ENCODE assay signal across 9 cellular contexts in genomic region chr9:134544388-134545212, GRCh38.
A peak's percentile ranks its signal among the peaks of the same experiment; 100 is the strongest.
DNase-seq lines count a peak whose midpoint lies in the region; ATAC-seq and TF ChIP-seq lines count a peak whose summit lies in the region.
"Had no signal": no experiment of that assay in that cellular context is flagged by ENCODE, and none has a peak within 500 bp of the region (broad histone marks: within the 10 kb centered on the region; RNA-seq: fewer than 3 reads in every experiment).

No MANE protein-coding gene starts in this region.

- H3K27me3 Mint-ChIP-seq in brain = peaks cover 3% of the 10 kb centered on the region

- no peak for TF ChIP-seq POLR2A in HCT116 (IDR thresholded peaks at IDR 0.05; ENCODE audit: borderline replicate concordance, extremely low read depth, insufficient read depth, insufficient read length)

- peaks cover 50% of the 10 kb centered on the region for H3K4me1 Mint-ChIP-seq in brain
- H3K4me1 Mint-ChIP-seq: activated naive CD8-positive, alpha-beta T cell treated with anti-CD3 and anti-CD28 coated beads, Interleukin-2, amount 10 ng/mL, durations not matched to agents 7 days and 5 days had no signal

- H3K36me3 Mint-ChIP-seq in brain = no peaks in the 10 kb centered on the region
- H3K36me3 Mint-ChIP-seq: activated naive CD8-positive, alpha-beta T cell treated with anti-CD3 and anti-CD28 coated beads, Interleukin-2, amount 10 ng/mL, durations not matched to agents 7 days and 5 days had no signal

- no peak overlapping the region for H3K9ac ChIP-seq in HCT116 (ENCODE audit: low read length)

- H3K4me3 Mint-ChIP-seq in brain = peak overlapping the region in 2 of 5 experiments; percentile 6 to 36
- H3K4me3 Mint-ChIP-seq: activated naive CD8-positive, alpha-beta T cell treated with anti-CD3 and anti-CD28 coated beads, Interleukin-2, amount 10 ng/mL, durations not matched to agents 7 days and 5 days had no signal

- CTCF ChIA-PET in HCT116 (lab: Charles Lee) = no interaction called here

- WGBS in iPS DF 6.9 (ENCODE audit: insufficient coverage, insufficient read length) = no CpG with 5 or more reads among the region's 26 CpGs

- H3K9me3 ChIP-seq in HCT116 (ENCODE audit: control insufficient read depth in 1 of 2, insufficient read depth in 1 of 2, low read depth in 1 of 2, low read length in 2 of 2) (no peaks in the 10 kb centered on the region), iPS DF 6.9 (ENCODE audit: control insufficient read depth, insufficient read depth, low read length) (no peaks in the 10 kb centered on the region)

- H3K27ac ChIP-seq in HCT116 (ENCODE audit: low read depth, low read length) (no peak overlapping the region), iPS DF 6.9 (ENCODE audit: low read length) (no peak overlapping the region), skin epidermis (peak overlapping the region in 13 of 21 experiments; percentile 18 to 92 (median 75))

- TF ChIP-seq CTCF in HCT116 (IDR thresholded peaks at IDR 0.05 in 2 of 3, conservative IDR thresholded peaks at IDR 0.05 in 1 of 3; ENCODE audit: borderline replicate concordance in 1 of 3, insufficient read depth in 1 of 3, low read depth in 2 of 3, low read length in 2 of 3) = no peak
- TF ChIP-seq CTCF in brain (conservative IDR thresholded peaks at IDR 0.05) = no peak
- no peak for TF ChIP-seq CTCF in GM13977 (IDR thresholded peaks at IDR 0.05; ENCODE audit: extremely low read depth, insufficient read depth, missing control alignments)

- H3K27me3 ChIP-seq in HCT116 (ENCODE audit: insufficient read depth, low read length) (peaks cover 8% of the 10 kb centered on the region; the same call in 1 of the 2 replicates), iPS DF 6.9 (ENCODE audit: control insufficient read depth, insufficient read depth, low read length) (no peaks in the 10 kb centered on the region; the same call in 1 of the 2 replicates)

- ATAC-seq in HCT116 (peak; percentile 67), HG02623 (IDR thresholded peaks at IDR 0.05; ENCODE audit: unreplicated experiment) (no peak), HG03135 (IDR thresholded peaks at IDR 0.05; ENCODE audit: unreplicated experiment) (no peak)

- DNase-seq in HCT116 (ENCODE audit: low read depth, low spot score) (no peak), iPS DF 6.9 (ENCODE audit: low read depth, low spot score) (peak; percentile 33), AML-193 (lab: John Stamatoyannopoulos, UW) (no peak), GM13977 (ENCODE audit: low spot score) (no peak)
- DNase-seq: activated naive CD8-positive, alpha-beta T cell treated with anti-CD3 and anti-CD28 coated beads, Interleukin-2, amount 10 ng/mL, durations not matched to agents 7 days and 5 days had no signal

- peaks cover 2 to 9% of the 10 kb centered on the region in 2 experiments; a peak in 3 of 4 replicates for H3K4me1 ChIP-seq in HCT116 (ENCODE audit: control insufficient read depth in 1 of 2, insufficient read depth in 2 of 2, low read length in 2 of 2)
- H3K4me1 ChIP-seq in iPS DF 6.9 (ENCODE audit: control insufficient read depth, insufficient read depth, low read length) = peaks cover 3% of the 10 kb centered on the region; the same call in 1 of the 2 replicates

- H3K9me2 ChIP-seq in HCT116 (ENCODE audit: insufficient read depth) = no peaks in the 10 kb centered on the region

- H3K4me3 ChIP-seq in HCT116 (replicated peaks in 1 of 2; ENCODE audit: low read depth in 1 of 2, low read length in 2 of 2) = no peak overlapping the region
- H3K4me3 ChIP-seq in iPS DF 6.9 (ENCODE audit: low read length) = no peak overlapping the region
- no peak overlapping the region for H3K4me3 ChIP-seq in skin epidermis

- H3K36me3 ChIP-seq in HCT116 (ENCODE audit: control insufficient read depth in 1 of 2, insufficient read depth in 2 of 2, low read length in 2 of 2) (no peaks in the 10 kb centered on the region), iPS DF 6.9 (ENCODE audit: control insufficient read depth, insufficient read depth, low read length) (no peaks in the 10 kb centered on the region)

- H3K9me3 Mint-ChIP-seq in brain = peaks cover 2 to 17% (median 3%) of the 10 kb centered on the region in 5 experiments
- H3K9me3 Mint-ChIP-seq: activated naive CD8-positive, alpha-beta T cell treated with anti-CD3 and anti-CD28 coated beads, Interleukin-2, amount 10 ng/mL, durations not matched to agents 7 days and 5 days had no signal

- H2AFZ ChIP-seq in HCT116 (ENCODE audit: low read depth, low read length, poor library complexity, severe bottlenecking) = no peak overlapping the region

- intact Hi-C loops in HCT116 (cut with micrococcal nuclease) = no loop called here

- peak overlapping the region; percentile 67 to 89 (median 79) for H3K27ac Mint-ChIP-seq in brain
- H3K27ac Mint-ChIP-seq: activated naive CD8-positive, alpha-beta T cell treated with anti-CD3 and anti-CD28 coated beads, Interleukin-2, amount 10 ng/mL, durations not matched to agents 7 days and 5 days had no signal

- BruUV-seq in HCT116 (replicated peaks; lab: Mats Ljungman, UMichigan) = no TSS peak

- H4K20me1 ChIP-seq in HCT116 (ENCODE audit: insufficient read depth) = no peaks in the 10 kb centered on the region

- H3K4me2 ChIP-seq in HCT116 (ENCODE audit: low read length) = peak overlapping the region; percentile 28; the same call in 1 of the 2 replicates

- H3K79me2 ChIP-seq in HCT116 (ENCODE audit: insufficient read depth, low read length) = no peaks in the 10 kb centered on the region

- RAD21 ChIA-PET in HCT116 (lab: Charles Lee; ENCODE audit: low non-redundant PET in 1 of 2, low total read pairs in 2 of 2, uncharacterized antibody in 2 of 2, unreplicated experiment in 2 of 2) = no interaction called here

- POLR2A ChIA-PET in HCT116 (lab: Charles Lee) = no interaction called here

- no peak for TF ChIP-seq RAD21 in HCT116 (IDR thresholded peaks at IDR 0.05; ENCODE audit: low read depth)

- in situ Hi-C loops in GM13977 (cut with MboI; ENCODE audit: low pct_unique_long_range_greater_than_20kb, low sequenced_read_pairs, unreplicated experiment) = no loop called here

TF ChIP-seq in HCT116, 20 proteins besides CTCF, POLR2A, EP300 and RAD21 (continues in another document):
- TF ChIP-seq EZH2phosphoT487 (IDR thresholded peaks at IDR 0.05; ENCODE audit: borderline replicate concordance) = no peak
- TF ChIP-seq EZH2 (IDR thresholded peaks at IDR 0.05) = no peak
- no peak for TF ChIP-seq ZFX (IDR thresholded peaks at IDR 0.05)
- no peak for TF ChIP-seq TCF7L2 (IDR thresholded peaks at IDR 0.05; ENCODE audit: borderline replicate concordance, extremely low read depth, insufficient read depth, insufficient read length)
- TF ChIP-seq ATF3 (IDR thresholded peaks at IDR 0.05) = no peak
- no peak for TF ChIP-seq ZNF274 (IDR thresholded peaks at IDR 0.05; ENCODE audit: low read depth, low read length)
- TF ChIP-seq JUND (IDR thresholded peaks at IDR 0.05) = no peak
- no peak for TF ChIP-seq SRF (IDR thresholded peaks at IDR 0.05; ENCODE audit: low read depth)
- no peak for TF ChIP-seq REST (IDR thresholded peaks at IDR 0.05; ENCODE audit: low read depth)
- TF ChIP-seq ELF1 (IDR thresholded peaks at IDR 0.05; ENCODE audit: borderline replicate concordance, low read depth) = no peak
- TF ChIP-seq SIN3A (IDR thresholded peaks at IDR 0.05; ENCODE audit: low read depth) = no peak
- no peak for TF ChIP-seq POLR2AphosphoS5 (IDR thresholded peaks at IDR 0.05; ENCODE audit: low read depth, low read length)
- TF ChIP-seq ZBTB33 (IDR thresholded peaks at IDR 0.05; ENCODE audit: extremely low read depth, insufficient replicate concordance, low read length) = no peak
- no peak for TF ChIP-seq YY1 (IDR thresholded peaks at IDR 0.05; ENCODE audit: extremely low read depth, insufficient replicate concordance, low read depth, low read length)

Comparison
In these comparisons a context has a peak if more than half of its experiments do, and no peak if none do; other contexts are left out.
1. H3K27ac ChIP-seq: peak in skin epidermis (13 of 21); none in HCT116 (single experiment) and iPS DF 6.9 (single experiment).